Comparison of ENCODE assay signal across 10 cellular contexts in genomic region chr12:53233671-53234091, GRCh38. TPM values are rescaled to one million over a fixed set of nuclear protein-coding genes. Genes with fewer than 3 reads are reported as not detected.
DNase-seq lines count a peak whose midpoint lies in the region; ATAC-seq and TF ChIP-seq lines count a peak whose summit lies in the region.
"Had no signal": no experiment of that assay in that cellular context is flagged by ENCODE, and none has a peak within 500 bp of the region (broad histone marks: within the 10 kb centered on the region; RNA-seq: fewer than 3 reads in every experiment).

No MANE protein-coding gene starts in this region.

- peaks cover 57% of the 10 kb centered on the region for H3K4me1 ChIP-seq in mammary epithelial cell (ENCODE audit: insufficient read depth, low read length)
- H3K4me1 ChIP-seq in mesodermal cell (ENCODE audit: control insufficient read depth, insufficient read depth, low read length, poor library complexity, severe bottlenecking), result peaks cover 31% of the 10 kb centered on the region
- peaks cover 23% of the 10 kb centered on the region for H3K4me1 ChIP-seq in upper lobe of right lung

- no peak for DNase-seq in activated naive CD4-positive, alpha-beta T cell treated with anti-CD3 and anti-CD28 coated beads, Interleukin-2, amount 10 ng/mL, durations not matched to agents 7 days and 5 days
- DNase-seq in activated naive CD4-positive, alpha-beta T cell treated with anti-CD3 and anti-CD28 coated beads, Interleukin-2, amount 50 U/mL, for 16 hours, result no peak
- DNase-seq in mammary epithelial cell, result no peak
- no peak for DNase-seq in upper lobe of right lung
- DNase-seq in EL, result no peak
- no peak for DNase-seq in NCI-H146 treated with DMSO at 0.1 percent for 48 hours (lab: John Stamatoyannopoulos, UW; ENCODE audit: unreplicated experiment)
- DNase-seq: activated naive CD4-positive, alpha-beta T cell treated with anti-CD3 and anti-CD28 coated beads for 36 hours; NCI-H510A had no signal

- H3K9me3 ChIP-seq in mammary epithelial cell (replicated peaks; ENCODE audit: insufficient read depth, low read length) (no peaks in the 10 kb centered on the region), mesodermal cell (ENCODE audit: control insufficient read depth, low read length) (no peaks in the 10 kb centered on the region), upper lobe of right lung (no peaks in the 10 kb centered on the region)

- H3K27me3 ChIP-seq in mammary epithelial cell (ENCODE audit: insufficient read depth, low read length), result no peaks in the 10 kb centered on the region
- H3K27me3 ChIP-seq in upper lobe of right lung, result no peaks in the 10 kb centered on the region

- H3K4me3 ChIP-seq in mammary epithelial cell (replicated peaks in 1 of 3; ENCODE audit: insufficient read depth in 1 of 3, low read depth in 2 of 3, low read length in 3 of 3) (no peak overlapping the region), mesodermal cell (ENCODE audit: extremely low read depth, insufficient read depth, low read length, poor library complexity, severe bottlenecking) (no peak overlapping the region), upper lobe of right lung (no peak overlapping the region)

- H3K79me2 ChIP-seq in mammary epithelial cell (ENCODE audit: insufficient read depth, low read length), result peaks cover 28% of the 10 kb centered on the region

- CTCF ChIA-PET in activated naive CD4-positive, alpha-beta T cell treated with anti-CD3 and anti-CD28 coated beads, Interleukin-2, amount 10 ng/mL, durations not matched to agents 7 days and 5 days (lab: Charles Lee), result interaction anchor here (1.0 to 2.0 kb wide), 3 partner anchors 13 to 74 kb away, joined by 3 to 7 read pairs (median 5); no protein-coding TSS in a partner anchor
- CTCF ChIA-PET in mammary epithelial cell (lab: Charles Lee; ENCODE audit: low non-redundant PET), result no interaction called here

- intact Hi-C loops in mammary epithelial cell (cut with micrococcal nuclease), result loop anchor here (2.0 kb wide), 2 partner anchors 15 to 17 kb away; no protein-coding TSS in a partner anchor
- intact Hi-C loops in upper lobe of right lung (cut with DNase I), result no loop called here

- H3K4me2 ChIP-seq in mammary epithelial cell (ENCODE audit: insufficient read depth, low read depth, low read length), result peak overlapping the region; percentile 71

- no TSS peak for BruUV-seq in mammary epithelial cell (replicated peaks; lab: Mats Ljungman, UMichigan)

- no peak overlapping the region for H3K9ac ChIP-seq in mammary epithelial cell (ENCODE audit: insufficient read depth, low read length)

- no peak for ATAC-seq in upper lobe of right lung
- ATAC-seq in HG02571 (IDR thresholded peaks at IDR 0.05; ENCODE audit: unreplicated experiment), result no peak

- H3K36me3 ChIP-seq in mammary epithelial cell (ENCODE audit: insufficient read depth, low read length) (no peaks in the 10 kb centered on the region), mesodermal cell (ENCODE audit: control insufficient read depth, insufficient read depth, low read length) (no peaks in the 10 kb centered on the region), upper lobe of right lung (no peaks in the 10 kb centered on the region)

- H3K4me3 Mint-ChIP-seq in activated naive CD4-positive, alpha-beta T cell treated with anti-CD3 and anti-CD28 coated beads, Interleukin-2, amount 10 ng/mL, durations not matched to agents 7 days and 5 days, result peak overlapping the region; percentile 19

- H3K27ac ChIP-seq in mammary epithelial cell (ENCODE audit: insufficient read depth, low read depth, low read length), result peak overlapping the region; percentile 17
- H3K27ac ChIP-seq in mesodermal cell (ENCODE audit: low read depth, low read length, severe bottlenecking), result peak overlapping the region; percentile 23
- peak overlapping the region; percentile 24 for H3K27ac ChIP-seq in upper lobe of right lung

- TF ChIP-seq CTCF in mammary epithelial cell (conservative IDR thresholded peaks at IDR 0.05 in 1 of 2, IDR thresholded peaks at IDR 0.05 in 1 of 2; ENCODE audit: extremely low read depth in 1 of 2, insufficient read depth in 1 of 2, low read depth in 1 of 2, low read length in 2 of 2) (no peak), upper lobe of right lung (IDR thresholded peaks at IDR 0.05) (no peak)

- WGBS in mammary epithelial cell (ENCODE audit: low coverage, missing lambda C conversion rate), result 0% methylated on average over 2 of the region's 7 CpGs
- WGBS in mesodermal cell (ENCODE audit: insufficient coverage in 2 of 2), 2 experiments, result 54 to 78% methylated on average over 2 of the region's 7 CpGs

- H3K27me3 Mint-ChIP-seq in activated naive CD4-positive, alpha-beta T cell treated with anti-CD3 and anti-CD28 coated beads, Interleukin-2, amount 10 ng/mL, durations not matched to agents 7 days and 5 days, result peaks cover 55% of the 10 kb centered on the region

- in situ Hi-C loops in mammary epithelial cell (cut with MboI; ENCODE audit: low sequenced_read_pairs in 2 of 2), result no loop called here

- dilution Hi-C loops in mammary epithelial cell (cut with HindIII; ENCODE audit: low sequenced_read_pairs), result no loop called here

- peaks cover 54% of the 10 kb centered on the region for H3K4me1 Mint-ChIP-seq in activated naive CD4-positive, alpha-beta T cell treated with anti-CD3 and anti-CD28 coated beads, Interleukin-2, amount 10 ng/mL, durations not matched to agents 7 days and 5 days

- no peaks in the 10 kb centered on the region for H3K36me3 Mint-ChIP-seq in activated naive CD4-positive, alpha-beta T cell treated with anti-CD3 and anti-CD28 coated beads, Interleukin-2, amount 10 ng/mL, durations not matched to agents 7 days and 5 days

- H4K20me1 ChIP-seq in mammary epithelial cell (ENCODE audit: insufficient read depth, low read length), result no peaks in the 10 kb centered on the region

- H3K9me3 Mint-ChIP-seq in activated naive CD4-positive, alpha-beta T cell treated with anti-CD3 and anti-CD28 coated beads, Interleukin-2, amount 10 ng/mL, durations not matched to agents 7 days and 5 days, result no peaks in the 10 kb centered on the region
- H3K9me3 Mint-ChIP-seq: activated naive CD4-positive, alpha-beta T cell treated with anti-CD3 and anti-CD28 coated beads for 36 hours had no signal

- no peak overlapping the region for H3K27ac Mint-ChIP-seq in activated naive CD4-positive, alpha-beta T cell treated with anti-CD3 and anti-CD28 coated beads, Interleukin-2, amount 10 ng/mL, durations not matched to agents 7 days and 5 days
- H3K27ac Mint-ChIP-seq: activated naive CD4-positive, alpha-beta T cell treated with anti-CD3 and anti-CD28 coated beads for 36 hours had no signal

- H2AFZ ChIP-seq in mammary epithelial cell (ENCODE audit: low read depth, low read length), result peak overlapping the region; percentile 63

RNA-seq across cellular contexts. Expression of gene RARG, which starts 1.7 kb away (rescaled TPM):
- total RNA-seq in mammary epithelial cell (10 to 100 TPM; 33.5 to 79.0 TPM), upper lobe of right lung (23.8 TPM)
- 36.3 TPM for polyA plus RNA-seq in mammary epithelial cell
- 56.8 TPM for polyA minus RNA-seq in mammary epithelial cell
- 39.7 TPM for polyA plus RNA-seq in mesodermal cell (2013, experiment 1 of 2)
- 36.9 TPM for polyA plus RNA-seq in mesodermal cell (2013, experiment 2 of 2)

RNA-seq across cellular contexts. Expression of gene ITGB7, which starts 26.6 kb away (rescaled TPM):
- total RNA-seq in mammary epithelial cell, result 1 to 10 TPM; 1.8 to 3.5 TPM
- 0.33 TPM for polyA plus RNA-seq in mammary epithelial cell
- 7.1 TPM for polyA minus RNA-seq in mammary epithelial cell
- 0.44 TPM for polyA plus RNA-seq in mesodermal cell (2013, experiment 1 of 2)
- polyA plus RNA-seq in mesodermal cell (2013, experiment 2 of 2), result 0.10 TPM
- 7.7 TPM for total RNA-seq in upper lobe of right lung

RNA-seq across cellular contexts. Expression of gene ESPL1, which starts 34.4 kb away (rescaled TPM):
- total RNA-seq in mammary epithelial cell (10 to 100 TPM in 1 of 2 donors, under 1 TPM in 1; 0.67 to 19.7 TPM), upper lobe of right lung (0.35 TPM)
- polyA plus RNA-seq in mammary epithelial cell, result 10.0 TPM
- 62.4 TPM for polyA minus RNA-seq in mammary epithelial cell
- polyA plus RNA-seq in mesodermal cell (2013, experiment 1 of 2), result 22.4 TPM
- 21.1 TPM for polyA plus RNA-seq in mesodermal cell (2013, experiment 2 of 2)

RNA-seq across cellular contexts. Expression of gene CSAD, which starts 53.0 kb away (rescaled TPM):
- 10 to 100 TPM; 10.2 to 22.1 TPM for total RNA-seq in mammary epithelial cell
- 7.8 TPM for polyA plus RNA-seq in mammary epithelial cell
- 12.7 TPM for polyA minus RNA-seq in mammary epithelial cell
- 15.5 TPM for polyA plus RNA-seq in mesodermal cell (2013, experiment 1 of 2)
- polyA plus RNA-seq in mesodermal cell (2013, experiment 2 of 2), result 14.4 TPM
- 41.7 TPM for total RNA-seq in upper lobe of right lung

RNA-seq across cellular contexts. Expression of gene ZNF740, which starts 53.2 kb away (rescaled TPM):
- total RNA-seq in mammary epithelial cell (10 to 100 TPM; 10.0 to 30.9 TPM), upper lobe of right lung (46.8 TPM)
- 5.9 TPM for polyA plus RNA-seq in mammary epithelial cell
- polyA minus RNA-seq in mammary epithelial cell, result 33.1 TPM
- 27.9 TPM for polyA plus RNA-seq in mesodermal cell (2013, experiment 1 of 2)
- 21.9 TPM for polyA plus RNA-seq in mesodermal cell (2013, experiment 2 of 2)
